ENCODE assay signal across 1 cellular context in the genomic region with DNA sequence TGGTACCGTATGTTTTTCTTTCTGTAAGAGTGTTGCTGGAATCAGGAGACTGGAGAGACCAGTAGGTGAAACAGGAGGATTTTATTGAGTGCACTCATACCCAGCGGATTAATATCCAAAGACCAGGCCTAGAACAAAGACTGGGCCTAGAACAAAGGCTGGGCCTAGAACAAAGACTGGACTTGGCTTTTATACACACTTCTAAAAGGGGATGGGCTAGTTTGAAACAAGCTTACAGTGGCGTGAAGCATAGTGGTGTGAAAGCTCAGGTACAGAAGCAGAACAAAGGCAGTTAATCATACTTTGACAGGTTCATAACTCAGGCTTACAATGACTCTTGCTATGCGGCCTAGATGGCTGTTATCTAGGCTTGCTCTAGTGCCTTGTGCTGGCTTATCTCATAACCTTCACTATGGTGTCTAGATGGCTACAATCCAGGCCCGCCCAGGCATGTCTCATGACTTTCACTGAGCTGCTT.
TF ChIP-seq lines count a peak whose summit lies in the region.

No MANE protein-coding gene starts in this region.

TF ChIP-seq in GM12878, 131 proteins besides CTCF, POLR2A, EP300 and RAD21 (continued from another document):
- TF ChIP-seq, protein P1, sequence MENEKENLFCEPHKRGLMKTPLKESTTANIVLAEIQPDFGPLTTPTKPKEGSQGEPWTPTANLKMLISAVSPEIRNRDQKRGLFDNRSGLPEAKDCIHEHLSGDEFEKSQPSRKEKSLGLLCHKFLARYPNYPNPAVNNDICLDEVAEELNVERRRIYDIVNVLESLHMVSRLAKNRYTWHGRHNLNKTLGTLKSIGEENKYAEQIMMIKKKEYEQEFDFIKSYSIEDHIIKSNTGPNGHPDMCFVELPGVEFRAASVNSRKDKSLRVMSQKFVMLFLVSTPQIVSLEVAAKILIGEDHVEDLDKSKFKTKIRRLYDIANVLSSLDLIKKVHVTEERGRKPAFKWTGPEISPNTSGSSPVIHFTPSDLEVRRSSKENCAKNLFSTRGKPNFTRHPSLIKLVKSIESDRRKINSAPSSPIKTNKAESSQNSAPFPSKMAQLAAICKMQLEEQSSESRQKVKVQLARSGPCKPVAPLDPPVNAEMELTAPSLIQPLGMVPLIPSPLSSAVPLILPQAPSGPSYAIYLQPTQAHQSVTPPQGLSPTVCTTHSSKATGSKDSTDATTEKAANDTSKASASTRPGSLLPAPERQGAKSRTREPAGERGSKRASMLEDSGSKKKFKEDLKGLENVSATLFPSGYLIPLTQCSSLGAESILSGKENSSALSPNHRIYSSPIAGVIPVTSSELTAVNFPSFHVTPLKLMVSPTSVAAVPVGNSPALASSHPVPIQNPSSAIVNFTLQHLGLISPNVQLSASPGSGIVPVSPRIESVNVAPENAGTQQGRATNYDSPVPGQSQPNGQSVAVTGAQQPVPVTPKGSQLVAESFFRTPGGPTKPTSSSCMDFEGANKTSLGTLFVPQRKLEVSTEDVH (IDR thresholded peaks at IDR 0.05; ENCODE audit: low read depth, partially characterized antibody): no peak
- TF ChIP-seq ZNF622 (IDR thresholded peaks at IDR 0.05): no peak
- TF ChIP-seq, protein P2, sequence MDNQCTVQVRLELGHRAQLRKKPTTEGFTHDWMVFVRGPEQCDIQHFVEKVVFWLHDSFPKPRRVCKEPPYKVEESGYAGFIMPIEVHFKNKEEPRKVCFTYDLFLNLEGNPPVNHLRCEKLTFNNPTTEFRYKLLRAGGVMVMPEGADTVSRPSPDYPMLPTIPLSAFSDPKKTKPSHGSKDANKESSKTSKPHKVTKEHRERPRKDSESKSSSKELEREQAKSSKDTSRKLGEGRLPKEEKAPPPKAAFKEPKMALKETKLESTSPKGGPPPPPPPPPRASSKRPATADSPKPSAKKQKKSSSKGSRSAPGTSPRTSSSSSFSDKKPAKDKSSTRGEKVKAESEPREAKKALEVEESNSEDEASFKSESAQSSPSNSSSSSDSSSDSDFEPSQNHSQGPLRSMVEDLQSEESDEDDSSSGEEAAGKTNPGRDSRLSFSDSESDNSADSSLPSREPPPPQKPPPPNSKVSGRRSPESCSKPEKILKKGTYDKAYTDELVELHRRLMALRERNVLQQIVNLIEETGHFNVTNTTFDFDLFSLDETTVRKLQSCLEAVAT (IDR thresholded peaks at IDR 0.05): 0 out of 2 replicates have a peak, but pooled peaks have one; percentile 24
- TF ChIP-seq, protein P3, sequence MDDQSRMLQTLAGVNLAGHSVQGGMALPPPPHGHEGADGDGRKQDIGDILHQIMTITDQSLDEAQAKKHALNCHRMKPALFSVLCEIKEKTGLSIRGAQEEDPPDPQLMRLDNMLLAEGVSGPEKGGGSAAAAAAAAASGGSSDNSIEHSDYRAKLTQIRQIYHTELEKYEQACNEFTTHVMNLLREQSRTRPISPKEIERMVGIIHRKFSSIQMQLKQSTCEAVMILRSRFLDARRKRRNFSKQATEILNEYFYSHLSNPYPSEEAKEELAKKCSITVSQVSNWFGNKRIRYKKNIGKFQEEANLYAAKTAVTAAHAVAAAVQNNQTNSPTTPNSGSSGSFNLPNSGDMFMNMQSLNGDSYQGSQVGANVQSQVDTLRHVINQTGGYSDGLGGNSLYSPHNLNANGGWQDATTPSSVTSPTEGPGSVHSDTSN (IDR thresholded peaks at IDR 0.05; ENCODE audit: insufficient replicate concordance, low read depth, low read length): no peak
- TF ChIP-seq, protein P4, sequence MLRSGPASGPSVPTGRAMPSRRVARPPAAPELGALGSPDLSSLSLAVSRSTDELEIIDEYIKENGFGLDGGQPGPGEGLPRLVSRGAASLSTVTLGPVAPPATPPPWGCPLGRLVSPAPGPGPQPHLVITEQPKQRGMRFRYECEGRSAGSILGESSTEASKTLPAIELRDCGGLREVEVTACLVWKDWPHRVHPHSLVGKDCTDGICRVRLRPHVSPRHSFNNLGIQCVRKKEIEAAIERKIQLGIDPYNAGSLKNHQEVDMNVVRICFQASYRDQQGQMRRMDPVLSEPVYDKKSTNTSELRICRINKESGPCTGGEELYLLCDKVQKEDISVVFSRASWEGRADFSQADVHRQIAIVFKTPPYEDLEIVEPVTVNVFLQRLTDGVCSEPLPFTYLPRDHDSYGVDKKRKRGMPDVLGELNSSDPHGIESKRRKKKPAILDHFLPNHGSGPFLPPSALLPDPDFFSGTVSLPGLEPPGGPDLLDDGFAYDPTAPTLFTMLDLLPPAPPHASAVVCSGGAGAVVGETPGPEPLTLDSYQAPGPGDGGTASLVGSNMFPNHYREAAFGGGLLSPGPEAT (IDR thresholded peaks at IDR 0.05; ENCODE audit: low read depth): peak; percentile 48; the same call in 1 of the 2 replicates
- TF ChIP-seq, protein P5, sequence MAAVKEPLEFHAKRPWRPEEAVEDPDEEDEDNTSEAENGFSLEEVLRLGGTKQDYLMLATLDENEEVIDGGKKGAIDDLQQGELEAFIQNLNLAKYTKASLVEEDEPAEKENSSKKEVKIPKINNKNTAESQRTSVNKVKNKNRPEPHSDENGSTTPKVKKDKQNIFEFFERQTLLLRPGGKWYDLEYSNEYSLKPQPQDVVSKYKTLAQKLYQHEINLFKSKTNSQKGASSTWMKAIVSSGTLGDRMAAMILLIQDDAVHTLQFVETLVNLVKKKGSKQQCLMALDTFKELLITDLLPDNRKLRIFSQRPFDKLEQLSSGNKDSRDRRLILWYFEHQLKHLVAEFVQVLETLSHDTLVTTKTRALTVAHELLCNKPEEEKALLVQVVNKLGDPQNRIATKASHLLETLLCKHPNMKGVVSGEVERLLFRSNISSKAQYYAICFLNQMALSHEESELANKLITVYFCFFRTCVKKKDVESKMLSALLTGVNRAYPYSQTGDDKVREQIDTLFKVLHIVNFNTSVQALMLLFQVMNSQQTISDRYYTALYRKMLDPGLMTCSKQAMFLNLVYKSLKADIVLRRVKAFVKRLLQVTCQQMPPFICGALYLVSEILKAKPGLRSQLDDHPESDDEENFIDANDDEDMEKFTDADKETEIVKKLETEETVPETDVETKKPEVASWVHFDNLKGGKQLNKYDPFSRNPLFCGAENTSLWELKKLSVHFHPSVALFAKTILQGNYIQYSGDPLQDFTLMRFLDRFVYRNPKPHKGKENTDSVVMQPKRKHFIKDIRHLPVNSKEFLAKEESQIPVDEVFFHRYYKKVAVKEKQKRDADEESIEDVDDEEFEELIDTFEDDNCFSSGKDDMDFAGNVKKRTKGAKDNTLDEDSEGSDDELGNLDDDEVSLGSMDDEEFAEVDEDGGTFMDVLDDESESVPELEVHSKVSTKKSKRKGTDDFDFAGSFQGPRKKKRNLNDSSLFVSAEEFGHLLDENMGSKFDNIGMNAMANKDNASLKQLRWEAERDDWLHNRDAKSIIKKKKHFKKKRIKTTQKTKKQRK (IDR thresholded peaks at IDR 0.05; ENCODE audit: low read depth, low read length): peak; percentile 79; the same call in 1 of the 2 replicates
- TF ChIP-seq KAT2A (conservative IDR thresholded peaks at IDR 0.05; ENCODE audit: control insufficient read depth, low read depth, low read length): no peak
- TF ChIP-seq, protein P6, sequence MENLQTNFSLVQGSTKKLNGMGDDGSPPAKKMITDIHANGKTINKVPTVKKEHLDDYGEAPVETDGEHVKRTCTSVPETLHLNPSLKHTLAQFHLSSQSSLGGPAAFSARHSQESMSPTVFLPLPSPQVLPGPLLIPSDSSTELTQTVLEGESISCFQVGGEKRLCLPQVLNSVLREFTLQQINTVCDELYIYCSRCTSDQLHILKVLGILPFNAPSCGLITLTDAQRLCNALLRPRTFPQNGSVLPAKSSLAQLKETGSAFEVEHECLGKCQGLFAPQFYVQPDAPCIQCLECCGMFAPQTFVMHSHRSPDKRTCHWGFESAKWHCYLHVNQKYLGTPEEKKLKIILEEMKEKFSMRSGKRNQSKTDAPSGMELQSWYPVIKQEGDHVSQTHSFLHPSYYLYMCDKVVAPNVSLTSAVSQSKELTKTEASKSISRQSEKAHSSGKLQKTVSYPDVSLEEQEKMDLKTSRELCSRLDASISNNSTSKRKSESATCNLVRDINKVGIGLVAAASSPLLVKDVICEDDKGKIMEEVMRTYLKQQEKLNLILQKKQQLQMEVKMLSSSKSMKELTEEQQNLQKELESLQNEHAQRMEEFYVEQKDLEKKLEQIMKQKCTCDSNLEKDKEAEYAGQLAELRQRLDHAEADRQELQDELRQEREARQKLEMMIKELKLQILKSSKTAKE (IDR thresholded peaks at IDR 0.05; ENCODE audit: low read depth, poor library complexity, severe bottlenecking): peak; percentile 91
- TF ChIP-seq RELA (IDR thresholded peaks at IDR 0.05; ENCODE audit: borderline replicate concordance, partially characterized antibody): no peak
- no peak for TF ChIP-seq SREBF1 (IDR thresholded peaks at IDR 0.05; ENCODE audit: low read length)
- TF ChIP-seq CBX5 (IDR thresholded peaks at IDR 0.05; ENCODE audit: low read depth): peak; percentile 99
- no peak for TF ChIP-seq NFYA (IDR thresholded peaks at IDR 0.05; ENCODE audit: borderline replicate concordance, low read depth, low read length)
- TF ChIP-seq RCOR1 (conservative IDR thresholded peaks at IDR 0.05; ENCODE audit: low read depth, low read length): 0 out of 2 replicates have a peak, but pooled peaks have one; percentile 44
- TF ChIP-seq SMAD1 (IDR thresholded peaks at IDR 0.05; ENCODE audit: low read depth, partially characterized antibody): no peak
- no peak for TF ChIP-seq MEF2A (IDR thresholded peaks at IDR 0.05; ENCODE audit: insufficient read depth, low read depth, low read length)
- TF ChIP-seq CBX3 (IDR thresholded peaks at IDR 0.05; ENCODE audit: borderline replicate concordance, low read depth): peak; percentile 94; the same call in 1 of the 2 replicates
- TF ChIP-seq, protein P7, sequence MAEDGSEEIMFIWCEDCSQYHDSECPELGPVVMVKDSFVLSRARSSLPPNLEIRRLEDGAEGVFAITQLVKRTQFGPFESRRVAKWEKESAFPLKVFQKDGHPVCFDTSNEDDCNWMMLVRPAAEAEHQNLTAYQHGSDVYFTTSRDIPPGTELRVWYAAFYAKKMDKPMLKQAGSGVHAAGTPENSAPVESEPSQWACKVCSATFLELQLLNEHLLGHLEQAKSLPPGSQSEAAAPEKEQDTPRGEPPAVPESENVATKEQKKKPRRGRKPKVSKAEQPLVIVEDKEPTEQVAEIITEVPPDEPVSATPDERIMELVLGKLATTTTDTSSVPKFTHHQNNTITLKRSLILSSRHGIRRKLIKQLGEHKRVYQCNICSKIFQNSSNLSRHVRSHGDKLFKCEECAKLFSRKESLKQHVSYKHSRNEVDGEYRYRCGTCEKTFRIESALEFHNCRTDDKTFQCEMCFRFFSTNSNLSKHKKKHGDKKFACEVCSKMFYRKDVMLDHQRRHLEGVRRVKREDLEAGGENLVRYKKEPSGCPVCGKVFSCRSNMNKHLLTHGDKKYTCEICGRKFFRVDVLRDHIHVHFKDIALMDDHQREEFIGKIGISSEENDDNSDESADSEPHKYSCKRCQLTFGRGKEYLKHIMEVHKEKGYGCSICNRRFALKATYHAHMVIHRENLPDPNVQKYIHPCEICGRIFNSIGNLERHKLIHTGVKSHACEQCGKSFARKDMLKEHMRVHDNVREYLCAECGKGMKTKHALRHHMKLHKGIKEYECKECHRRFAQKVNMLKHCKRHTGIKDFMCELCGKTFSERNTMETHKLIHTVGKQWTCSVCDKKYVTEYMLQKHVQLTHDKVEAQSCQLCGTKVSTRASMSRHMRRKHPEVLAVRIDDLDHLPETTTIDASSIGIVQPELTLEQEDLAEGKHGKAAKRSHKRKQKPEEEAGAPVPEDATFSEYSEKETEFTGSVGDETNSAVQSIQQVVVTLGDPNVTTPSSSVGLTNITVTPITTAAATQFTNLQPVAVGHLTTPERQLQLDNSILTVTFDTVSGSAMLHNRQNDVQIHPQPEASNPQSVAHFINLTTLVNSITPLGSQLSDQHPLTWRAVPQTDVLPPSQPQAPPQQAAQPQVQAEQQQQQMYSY (CRISPR knock-in tag; IDR thresholded peaks at IDR 0.05): no peak
- TF ChIP-seq SUPT20H (IDR thresholded peaks at IDR 0.05; ENCODE audit: borderline replicate concordance, control insufficient read depth, low read depth, low read length): no peak
- TF ChIP-seq RB1 (IDR thresholded peaks at IDR 0.05; ENCODE audit: borderline replicate concordance): no peak
- TF ChIP-seq NFXL1 (IDR thresholded peaks at IDR 0.05; ENCODE audit: borderline replicate concordance): no peak
